8 cellular contexts compared by ENCODE assay signal in genomic region chr7:91880016-91880412, GRCh38. TPM values are rescaled to one million over a fixed set of nuclear protein-coding genes. Genes with fewer than 3 reads are reported as not detected.
DNase-seq lines count a peak whose midpoint lies in the region; ATAC-seq, FAIRE-seq and TF ChIP-seq lines count a peak whose summit lies in the region.

No MANE protein-coding gene starts in this region.

- H3K27me3 ChIP-seq in DOHH2 (ENCODE audit: control insufficient read depth, low read length): no peaks in the 10 kb centered on the region
- no peaks in the 10 kb centered on the region for H3K27me3 ChIP-seq in astrocyte (ENCODE audit: insufficient read depth, low read length)
- no peaks in the 10 kb centered on the region for H3K27me3 ChIP-seq in mesendoderm (ENCODE audit: insufficient read depth, low read length, poor library complexity)

- H4K5ac ChIP-seq in mesendoderm (ENCODE audit: low read length): peak overlapping the region; percentile 27

- H3K18ac ChIP-seq in mesendoderm (ENCODE audit: low read length): no peak overlapping the region

- peak overlapping the region; percentile 60 for H3K27ac Mint-ChIP-seq in astrocyte (ENCODE audit: unreplicated experiment)

- H4K8ac ChIP-seq in mesendoderm (ENCODE audit: low read depth, low read length): no peak overlapping the region

- H3K9me3 Mint-ChIP-seq in astrocyte (ENCODE audit: unreplicated experiment): no peaks in the 10 kb centered on the region

- H3K9me3 ChIP-seq in DOHH2 (ENCODE audit: control insufficient read depth, insufficient read depth, low read length) (peaks cover 4% of the 10 kb centered on the region; the same call in 1 of the 2 replicates), astrocyte (ENCODE audit: insufficient read depth, low read depth, low read length) (no peaks in the 10 kb centered on the region)

- H3K4me2 ChIP-seq in DOHH2 (ENCODE audit: low read length) (peak overlapping the region; percentile 78), astrocyte (ENCODE audit: low read length) (peak overlapping the region; percentile 88), mesendoderm (ENCODE audit: low read length) (peak overlapping the region; percentile 75)

- no peak overlapping the region for H3K4ac ChIP-seq in mesendoderm (ENCODE audit: low read depth, low read length)

- no peaks in the 10 kb centered on the region for H3K36me3 Mint-ChIP-seq in astrocyte (ENCODE audit: low read depth, unreplicated experiment)

- peaks cover 11% of the 10 kb centered on the region for H3K79me1 ChIP-seq in mesendoderm (ENCODE audit: low read length)

- no peak for FAIRE-seq in astrocyte (lab: Jason Lieb, UNC)

- peak overlapping the region; percentile 40 for H3K27ac ChIP-seq in DOHH2 (ENCODE audit: low read depth, low read length)
- H3K27ac ChIP-seq in astrocyte (ENCODE audit: low read depth, low read length): peak overlapping the region; percentile 67
- H3K27ac ChIP-seq in mesendoderm (ENCODE audit: low read depth, low read length): no peak overlapping the region

- H3K9me2 ChIP-seq in DOHH2 (replicated peaks; ENCODE audit: control insufficient read depth, low read length): no peaks in the 10 kb centered on the region

- H4K20me1 ChIP-seq in DOHH2 (ENCODE audit: control insufficient read depth, insufficient read depth, low read depth, low read length) (no peaks in the 10 kb centered on the region), astrocyte (ENCODE audit: insufficient read depth, low read length) (peaks cover 9% of the 10 kb centered on the region)

- H3K23ac ChIP-seq in mesendoderm (ENCODE audit: low read length): no peak overlapping the region

- H2BK15ac ChIP-seq in mesendoderm (replicated peaks; ENCODE audit: low read depth): no peak overlapping the region

- H3F3A ChIP-seq in DOHH2 (ENCODE audit: control insufficient read depth, insufficient read depth): no peaks in the 10 kb centered on the region

- H3K4me3 ChIP-seq in DOHH2 (ENCODE audit: low read length): peak overlapping the region; percentile 86
- H3K4me3 ChIP-seq in astrocyte (ENCODE audit: insufficient read depth, low read depth, low read length): peak overlapping the region; percentile 97
- H3K4me3 ChIP-seq in mesendoderm (ENCODE audit: low read length): peak overlapping the region; percentile 93

- H3K56ac ChIP-seq in mesendoderm (ENCODE audit: low read length): peak overlapping the region; percentile 93

- TF ChIP-seq CTCF in DOHH2 (IDR thresholded peaks at IDR 0.05; ENCODE audit: low read depth, low read length, poor library complexity, severe bottlenecking): no peak
- no peak for TF ChIP-seq CTCF in astrocyte (IDR thresholded peaks at IDR 0.05; ENCODE audit: insufficient read depth, low read depth, low read length)

- no peak overlapping the region for H2BK120ac ChIP-seq in mesendoderm (ENCODE audit: low read depth, low read length)

- peak; percentile 5 for ATAC-seq in HG02870 (IDR thresholded peaks at IDR 0.05; ENCODE audit: unreplicated experiment)

- H3K4me1 Mint-ChIP-seq in astrocyte (ENCODE audit: low read depth, unreplicated experiment): peaks cover 17% of the 10 kb centered on the region

- no CpG with 5 or more reads among the region's 9 CpGs for WGBS in mesendoderm (ENCODE audit: extremely low coverage, insufficient coverage, low lambda C conversion rate)

- peak overlapping the region; percentile 94 for H3K4me3 Mint-ChIP-seq in astrocyte (ENCODE audit: unreplicated experiment)

- H3K79me2 ChIP-seq in DOHH2 (ENCODE audit: control insufficient read depth, low read length) (peaks cover 44% of the 10 kb centered on the region), astrocyte (ENCODE audit: insufficient read depth, low read length) (peaks cover 50% of the 10 kb centered on the region), mesendoderm (ENCODE audit: control insufficient read depth, insufficient read depth, low read length) (peaks cover 5% of the 10 kb centered on the region)

- no peak overlapping the region for H2BK5ac ChIP-seq in mesendoderm (ENCODE audit: low read length)

- H3K4me1 ChIP-seq in DOHH2 (ENCODE audit: control insufficient read depth, low read length) (peaks cover 18% of the 10 kb centered on the region), astrocyte (ENCODE audit: insufficient read depth, low read length) (peaks cover 13% of the 10 kb centered on the region), mesendoderm (ENCODE audit: control insufficient read depth, low read depth, low read length) (no peaks in the 10 kb centered on the region)

- H3K36me3 ChIP-seq in DOHH2 (ENCODE audit: control insufficient read depth, low read length) (peaks cover 35% of the 10 kb centered on the region), astrocyte (ENCODE audit: insufficient read depth, low read length) (peaks cover 8% of the 10 kb centered on the region), mesendoderm (ENCODE audit: control insufficient read depth, insufficient read depth, low read length) (no peaks in the 10 kb centered on the region)

- no peak for DNase-seq in astrocyte (ENCODE audit: low read depth)
- no peak for DNase-seq in mesendoderm
- no peak for DNase-seq in GOT3 (lab: John Stamatoyannopoulos, UW)
- DNase-seq in AG20443 (ENCODE audit: low spot score): no peak
- no peak for DNase-seq in NCI-H345 treated with DMSO at 0.1 percent for 48 hours (lab: John Stamatoyannopoulos, UW; ENCODE audit: unreplicated experiment)
- no peak for DNase-seq in stimulated activated CD4-positive, alpha-beta T cell treated with anti-CD3 and anti-CD28 coated beads, Interleukin-1b, Interleukin-23, amount 100 ng/mL, for 48 hours

- no peaks in the 10 kb centered on the region for H3K27me3 Mint-ChIP-seq in astrocyte (ENCODE audit: low read depth, unreplicated experiment)

- peak overlapping the region; percentile 90 for H3K9ac ChIP-seq in astrocyte (ENCODE audit: low read length)
- peak overlapping the region; percentile 84 for H3K9ac ChIP-seq in mesendoderm (ENCODE audit: low read length)

- H2AFZ ChIP-seq in astrocyte (ENCODE audit: low read depth, low read length): peak overlapping the region; percentile 84

- no peak overlapping the region for H2AK5ac ChIP-seq in mesendoderm (ENCODE audit: low read length)

RNA-seq across cellular contexts. Expression of gene MTERF1, which starts 0.5 kb away (rescaled TPM):
- 10.9 and 12.3 TPM in 2 replicates for total RNA-seq in astrocyte
- 12.0 TPM for polyA plus RNA-seq in mesendoderm (2013, experiment 1 of 2)
- 12.5 TPM for polyA plus RNA-seq in mesendoderm (2013, experiment 2 of 2)
